Comparison of ENCODE assay signal across 14 cellular contexts in the genomic region with DNA sequence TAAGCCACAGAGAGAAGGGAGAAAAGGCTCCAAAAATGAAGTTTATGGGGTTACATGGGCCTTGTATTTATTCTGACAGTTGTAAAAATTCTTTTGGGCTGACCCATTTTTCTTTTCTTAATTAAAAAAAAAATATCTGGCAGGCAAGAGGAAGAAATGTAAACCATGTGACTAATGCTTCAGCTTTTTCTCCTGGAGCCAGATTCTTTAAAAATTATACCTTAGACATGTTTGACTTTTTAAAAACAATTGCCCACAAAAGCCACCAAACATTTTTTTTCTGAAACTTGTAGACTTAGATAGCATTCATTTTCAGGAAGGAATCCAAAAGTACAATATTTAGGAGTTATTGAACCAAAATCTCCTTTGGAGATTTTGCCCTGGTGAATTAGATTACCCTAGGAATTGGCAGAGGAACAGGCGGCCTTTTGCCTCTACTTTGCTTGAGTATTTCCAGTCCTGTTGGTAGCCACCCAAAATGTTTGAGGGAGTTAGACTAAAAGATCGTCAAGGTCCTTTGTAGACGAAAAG. TPM values are rescaled to one million over a fixed set of nuclear protein-coding genes. Genes with fewer than 3 reads are reported as not detected.
DNase-seq lines count a peak whose midpoint lies in the region; ATAC-seq and TF ChIP-seq lines count a peak whose summit lies in the region.
"Had no signal": no experiment of that assay in that cellular context is flagged by ENCODE, and none has a peak within 500 bp of the region (broad histone marks: within the 10 kb centered on the region; RNA-seq: fewer than 3 reads in every experiment).

No MANE protein-coding gene starts in this region.

- H4K20me1 ChIP-seq in neural progenitor cell (ENCODE audit: low read depth): peaks cover 1% of the 10 kb centered on the region

- no peaks in the 10 kb centered on the region for H3K27me3 Mint-ChIP-seq in neural progenitor cell (ENCODE audit: insufficient read depth, low read depth)
- H3K27me3 Mint-ChIP-seq: activated naive CD4-positive, alpha-beta T cell treated with anti-CD3 and anti-CD28 coated beads, Interleukin-2, amount 50 U/mL, for 24 hours had no signal

- intact Hi-C loops in right cardiac atrium (cut with DNase I): no loop called here
- intact Hi-C loops in posterior vena cava (cut with DNase I): loop anchor here in 1 of 2 donors (10.0 kb wide), 1 partner anchor 53 kb away; no protein-coding TSS in a partner anchor

- H3K27me3 ChIP-seq in right cardiac atrium (ENCODE audit: control insufficient read depth, insufficient read depth) (no peaks in the 10 kb centered on the region), subcutaneous abdominal adipose tissue (ENCODE audit: control insufficient read depth in 5 of 5, insufficient read depth in 4 of 5, low read length in 5 of 5) (no peaks in the 10 kb centered on the region), neural progenitor cell (no peaks in the 10 kb centered on the region), foreskin keratinocyte (no peaks in the 10 kb centered on the region)

- H3K27ac Mint-ChIP-seq in neural progenitor cell: no peak overlapping the region
- H3K27ac Mint-ChIP-seq: activated naive CD4-positive, alpha-beta T cell treated with anti-CD3 and anti-CD28 coated beads, Interleukin-2, amount 50 U/mL, for 24 hours had no signal

- H3K36me3 ChIP-seq in subcutaneous abdominal adipose tissue (ENCODE audit: control insufficient read depth in 5 of 5, insufficient read depth in 5 of 5, low read length in 5 of 5): peaks cover 0 to 9% (median 0%) of the 10 kb centered on the region in 5 donors
- H3K36me3 ChIP-seq in neural progenitor cell: no peaks in the 10 kb centered on the region

- peaks cover 53% of the 10 kb centered on the region for H3K79me2 ChIP-seq in neural progenitor cell (ENCODE audit: low read depth)

- H3K4me1 ChIP-seq in right cardiac atrium (ENCODE audit: control insufficient read depth, insufficient read depth, low read length) (peaks cover 6% of the 10 kb centered on the region), subcutaneous abdominal adipose tissue (ENCODE audit: control insufficient read depth in 5 of 5, insufficient read depth in 5 of 5, low read length in 5 of 5) (peaks cover 11 to 37% (median 36%) of the 10 kb centered on the region in 5 donors), neural progenitor cell (peaks cover 9% of the 10 kb centered on the region), foreskin keratinocyte (peaks cover 9% of the 10 kb centered on the region)

- peaks cover 11% of the 10 kb centered on the region for H3K4me1 Mint-ChIP-seq in neural progenitor cell

- peak; percentile 53 for DNase-seq in GM04504 (ENCODE audit: low read depth)
- peak; percentile 56 to 68 for DNase-seq in cardiac fibroblast (ENCODE audit: low read depth in 2 of 2)
- DNase-seq in right cardiac atrium: peak in 2 of 3 donors; percentile 39 to 69
- DNase-seq in NCI-H2171 (lab: John Stamatoyannopoulos, UW): no peak
- DNase-seq in posterior vena cava (ENCODE audit: low spot score): no peak
- no peak for DNase-seq in neural progenitor cell (ENCODE audit: low spot score)
- DNase-seq in foreskin keratinocyte: no peak
- DNase-seq: activated CD4-positive, alpha-beta T cell treated with anti-CD3 and anti-CD28 coated beads, Interleukin-2, amount 50 U/mL, for 48 hours; mesendoderm; NCI-H1105; stimulated activated CD8-positive, alpha-beta memory T cell treated with anti-CD3 and anti-CD28 coated beads, Interleukin-4, amount 100 ng/mL, for 48 hours; T-helper 1 cell had no signal

- H3K9me3 Mint-ChIP-seq in neural progenitor cell: peaks cover 3% of the 10 kb centered on the region
- H3K9me3 Mint-ChIP-seq: activated naive CD4-positive, alpha-beta T cell treated with anti-CD3 and anti-CD28 coated beads, Interleukin-2, amount 50 U/mL, for 24 hours had no signal

- H3K4me3 ChIP-seq in cardiac fibroblast (replicated peaks in 1 of 2; ENCODE audit: low read depth in 2 of 2, low read length in 2 of 2) (no peak overlapping the region), right cardiac atrium (ENCODE audit: low read length) (no peak overlapping the region), subcutaneous abdominal adipose tissue (ENCODE audit: low read depth in 1 of 5, low read length in 5 of 5) (peak overlapping the region in 1 of 5 donors; percentile 35), neural progenitor cell (no peak overlapping the region)

- no peak for TF ChIP-seq CTCF in cardiac fibroblast (IDR thresholded peaks at IDR 0.05; ENCODE audit: low read depth, low read length)
- no peak for TF ChIP-seq CTCF in neural progenitor cell (IDR thresholded peaks at IDR 0.05)
- no peak for TF ChIP-seq CTCF in foreskin keratinocyte (conservative IDR thresholded peaks at IDR 0.05)

- no peak overlapping the region for H3K4me2 ChIP-seq in neural progenitor cell

- H3K27ac ChIP-seq in right cardiac atrium (ENCODE audit: low read length) (no peak overlapping the region), subcutaneous abdominal adipose tissue (ENCODE audit: low read depth, low read length) (peak overlapping the region; percentile 89), neural progenitor cell (no peak overlapping the region), foreskin keratinocyte (no peak overlapping the region)

- ATAC-seq in right cardiac atrium: peak; percentile 40 to 53
- no peak for ATAC-seq in foreskin keratinocyte

- WGBS in right cardiac atrium: 51% methylated on average over 3 of the region's 3 CpGs

- H3K4me3 Mint-ChIP-seq in neural progenitor cell: no peak overlapping the region
- H3K4me3 Mint-ChIP-seq: activated naive CD4-positive, alpha-beta T cell treated with anti-CD3 and anti-CD28 coated beads, Interleukin-2, amount 50 U/mL, for 24 hours had no signal

- H3K9ac ChIP-seq in subcutaneous abdominal adipose tissue (ENCODE audit: low read length in 5 of 5): peak overlapping the region in 3 of 5 donors; percentile 22 to 69 (median 62)
- no peak overlapping the region for H3K9ac ChIP-seq in neural progenitor cell

- H2AFZ ChIP-seq in neural progenitor cell (replicated peaks): no peak overlapping the region

- H3F3A ChIP-seq in neural progenitor cell (ENCODE audit: low read depth): no peaks in the 10 kb centered on the region

- H3K9me3 ChIP-seq in right cardiac atrium (ENCODE audit: control insufficient read depth, low read length): no peaks in the 10 kb centered on the region
- H3K9me3 ChIP-seq in subcutaneous abdominal adipose tissue (ENCODE audit: control insufficient read depth in 5 of 5, low read length in 5 of 5): no peaks in the 10 kb centered on the region
- H3K9me3 ChIP-seq in neural progenitor cell (ENCODE audit: low read depth): no peaks in the 10 kb centered on the region

- H3K36me3 Mint-ChIP-seq in neural progenitor cell: peaks cover 27% of the 10 kb centered on the region
- H3K36me3 Mint-ChIP-seq: activated naive CD4-positive, alpha-beta T cell treated with anti-CD3 and anti-CD28 coated beads, Interleukin-2, amount 50 U/mL, for 24 hours had no signal

RNA-seq across cellular contexts. Expression of a gene that starts 17.2 kb away (rescaled TPM):
- total RNA-seq in right cardiac atrium: 10 to 100 TPM; 16.3 to 22.9 (median 17.2) TPM
- polyA plus RNA-seq in right cardiac atrium: 7.2 TPM
- 10 to 100 TPM; 26.3 to 34.0 TPM for total RNA-seq in posterior vena cava
- 13.5 and 15.0 TPM in 2 replicates for total RNA-seq in neural progenitor cell (ENCODE audit: low replicate concordance)
- total RNA-seq in foreskin keratinocyte: 1.1 and 1.2 TPM in 2 replicates
- 0.34 and 0.37 TPM in 2 replicates for polyA plus RNA-seq in foreskin keratinocyte

Comparison
In these comparisons a context has a peak if more than half of its experiments do, and no peak if none do; other contexts are left out.
1. DNase-seq: peak in GM04504 (single experiment), cardiac fibroblast (2 of 2) and right cardiac atrium (2 of 3); none in NCI-H2171 (single experiment), posterior vena cava (single experiment), neural progenitor cell (single experiment) and foreskin keratinocyte (0 of 2).